Comparison of ENCODE assay signal across 8 cellular contexts in the genomic region with DNA sequence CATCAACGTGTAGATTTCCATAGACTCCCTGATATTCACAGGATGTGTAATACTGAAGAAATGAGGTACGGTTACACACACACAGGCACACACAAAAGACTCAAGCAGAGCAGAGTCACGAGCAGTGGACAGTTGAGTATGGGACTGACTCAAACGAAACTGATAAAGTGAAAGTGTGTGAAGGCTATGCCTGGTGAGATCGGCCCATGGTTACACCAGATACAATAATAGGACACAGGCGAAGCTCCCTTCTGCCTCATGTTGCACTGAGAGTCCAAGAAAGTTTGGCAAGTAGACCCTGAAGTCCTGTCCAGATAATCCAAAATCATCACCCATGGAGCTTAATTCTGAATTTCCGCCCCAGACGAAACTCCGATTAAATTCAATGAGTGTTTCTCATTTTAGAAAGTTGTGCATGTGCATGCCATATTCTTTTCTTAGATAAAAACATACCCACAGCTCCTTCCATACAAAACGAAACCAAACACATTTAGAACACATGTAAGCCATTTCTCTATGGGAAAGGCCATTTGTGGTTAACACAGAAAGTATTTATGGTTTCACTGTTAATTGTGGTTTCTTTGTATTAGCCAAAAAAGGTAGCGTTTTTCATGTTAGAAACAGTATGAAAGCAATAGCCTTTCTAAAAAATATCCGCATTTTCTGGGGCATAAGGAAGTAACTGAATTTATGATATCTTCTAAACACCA.
DNase-seq lines count a peak whose midpoint lies in the region; ATAC-seq and TF ChIP-seq lines count a peak whose summit lies in the region.

No MANE protein-coding gene starts in this region.

- H3K36me3 ChIP-seq in PC-3 (ENCODE audit: low read depth, low read length) (peaks cover 2% of the 10 kb centered on the region; the same call in 1 of the 2 replicates), osteoblast (ENCODE audit: insufficient read depth, low read length) (no peaks in the 10 kb centered on the region)

- no peaks in the 10 kb centered on the region for H3K27me3 ChIP-seq in PC-3 (ENCODE audit: low read length)
- H3K27me3 ChIP-seq in osteoblast (ENCODE audit: insufficient read depth, low read length) = no peaks in the 10 kb centered on the region

- ATAC-seq in stimulated activated naive CD8-positive, alpha-beta T cell treated with anti-CD3 and anti-CD28 coated beads, Interleukin-15, Interleukin-2, amounts not matched to agents 100 U/mL and 50 U/mL, for 24 hours = no peak
- peak; percentile 98 for ATAC-seq in HG02973 (IDR thresholded peaks at IDR 0.05; ENCODE audit: unreplicated experiment)
- no peak for ATAC-seq in PC-3

- no TSS peak for BruUV-seq in PC-3 (replicated peaks; lab: Mats Ljungman, UMichigan)
- no TSS peak for BruUV-seq in Calu3 (replicated peaks; lab: Mats Ljungman, UMichigan)

- CTCF ChIA-PET in PC-3 (lab: Charles Lee) = no interaction called here
- CTCF ChIA-PET in Calu3 (lab: Charles Lee) = no interaction called here

- no peaks in the 10 kb centered on the region for H4K20me1 ChIP-seq in PC-3 (ENCODE audit: low read length)
- no peaks in the 10 kb centered on the region for H4K20me1 ChIP-seq in osteoblast (ENCODE audit: insufficient read depth, low read length)

- no peaks in the 10 kb centered on the region for H3K36me3 Mint-ChIP-seq in stimulated activated naive CD8-positive, alpha-beta T cell treated with anti-CD3 and anti-CD28 coated beads, Interleukin-15, Interleukin-2, amounts not matched to agents 100 ng/mL and 50 ng/mL, for 24 hours (ENCODE audit: low read depth)
- no peaks in the 10 kb centered on the region for H3K36me3 Mint-ChIP-seq in Calu3 (ENCODE audit: insufficient read depth, unreplicated experiment)
- H3K36me3 Mint-ChIP-seq in activated T-helper 2 cell treated with anti-CD3 and anti-CD28 coated beads, Interferon-gamma antibody, Interleukin-2, Interleukin-4, amounts not matched to agents 10 μg/mL and 5 μg/mL and 100 μg/mL, durations not matched to agents 14 hours and 24 hours and 36 hours (ENCODE audit: low read depth) = no peaks in the 10 kb centered on the region

- no peaks in the 10 kb centered on the region for H3K9me2 ChIP-seq in PC-3 (replicated peaks; ENCODE audit: low read length)

- H3K79me2 ChIP-seq in PC-3 (ENCODE audit: low read length) (no peaks in the 10 kb centered on the region), osteoblast (ENCODE audit: insufficient read depth, low read length) (no peaks in the 10 kb centered on the region)

- H2AFZ ChIP-seq in PC-3 (ENCODE audit: low read length) (0 out of 2 replicates have a peak overlapping the region, but pooled peaks have one; percentile 9), osteoblast (ENCODE audit: low read length) (peak overlapping the region; percentile 92)

- POLR2A ChIA-PET in PC-3 (lab: Charles Lee; ENCODE audit: unreplicated experiment) = no interaction called here

- intact Hi-C loops in PC-3 (cut with micrococcal nuclease) (no loop called here), Calu3 (cut with micrococcal nuclease; ENCODE audit: unreplicated experiment) (loop anchor here (5.0 to 10.0 kb wide), 4 partner anchors 55 to 1115 kb away; no protein-coding TSS in a partner anchor)
- intact Hi-C loops in activated T-helper 2 cell treated with anti-CD3 and anti-CD28 coated beads, Interferon-gamma antibody, Interleukin-2, Interleukin-4, amounts not matched to agents 10 μg/mL and 5 μg/mL and 100 μg/mL, durations not matched to agents 14 hours and 24 hours and 36 hours (cut with micrococcal nuclease) = no loop called here

- peaks cover 40% of the 10 kb centered on the region for H3K27me3 Mint-ChIP-seq in stimulated activated naive CD8-positive, alpha-beta T cell treated with anti-CD3 and anti-CD28 coated beads, Interleukin-15, Interleukin-2, amounts not matched to agents 100 ng/mL and 50 ng/mL, for 24 hours
- H3K27me3 Mint-ChIP-seq in Calu3 (ENCODE audit: unreplicated experiment) = no peaks in the 10 kb centered on the region
- peaks cover 52% of the 10 kb centered on the region for H3K27me3 Mint-ChIP-seq in activated T-helper 2 cell treated with anti-CD3 and anti-CD28 coated beads, Interferon-gamma antibody, Interleukin-2, Interleukin-4, amounts not matched to agents 10 μg/mL and 5 μg/mL and 100 μg/mL, durations not matched to agents 14 hours and 24 hours and 36 hours (ENCODE audit: low read depth)

- no peak overlapping the region for H3K9ac ChIP-seq in PC-3 (ENCODE audit: low read length)

- no peak overlapping the region for H3K27ac Mint-ChIP-seq in stimulated activated naive CD8-positive, alpha-beta T cell treated with anti-CD3 and anti-CD28 coated beads, Interleukin-15, Interleukin-2, amounts not matched to agents 100 ng/mL and 50 ng/mL, for 24 hours
- H3K27ac Mint-ChIP-seq in Calu3 (ENCODE audit: unreplicated experiment) = no peak overlapping the region
- no peak overlapping the region for H3K27ac Mint-ChIP-seq in activated T-helper 2 cell treated with anti-CD3 and anti-CD28 coated beads, Interferon-gamma antibody, Interleukin-2, Interleukin-4, amounts not matched to agents 10 μg/mL and 5 μg/mL and 100 μg/mL, durations not matched to agents 14 hours and 24 hours and 36 hours

- no peaks in the 10 kb centered on the region for H3F3A ChIP-seq in PC-3 (ENCODE audit: low read length, unreplicated experiment)

- H3K4me3 Mint-ChIP-seq in stimulated activated naive CD8-positive, alpha-beta T cell treated with anti-CD3 and anti-CD28 coated beads, Interleukin-15, Interleukin-2, amounts not matched to agents 100 ng/mL and 50 ng/mL, for 24 hours = peak overlapping the region; percentile 31
- H3K4me3 Mint-ChIP-seq in Calu3 (ENCODE audit: low read depth, unreplicated experiment) = no peak overlapping the region
- no peak overlapping the region for H3K4me3 Mint-ChIP-seq in activated T-helper 2 cell treated with anti-CD3 and anti-CD28 coated beads, Interferon-gamma antibody, Interleukin-2, Interleukin-4, amounts not matched to agents 10 μg/mL and 5 μg/mL and 100 μg/mL, durations not matched to agents 14 hours and 24 hours and 36 hours (ENCODE audit: low read depth)

- H3K9me3 Mint-ChIP-seq in stimulated activated naive CD8-positive, alpha-beta T cell treated with anti-CD3 and anti-CD28 coated beads, Interleukin-15, Interleukin-2, amounts not matched to agents 100 ng/mL and 50 ng/mL, for 24 hours = no peaks in the 10 kb centered on the region
- H3K9me3 Mint-ChIP-seq in Calu3 (ENCODE audit: low read depth, unreplicated experiment) = no peaks in the 10 kb centered on the region
- H3K9me3 Mint-ChIP-seq in activated T-helper 2 cell treated with anti-CD3 and anti-CD28 coated beads, Interferon-gamma antibody, Interleukin-2, Interleukin-4, amounts not matched to agents 10 μg/mL and 5 μg/mL and 100 μg/mL, durations not matched to agents 14 hours and 24 hours and 36 hours = no peaks in the 10 kb centered on the region

- peaks cover 17% of the 10 kb centered on the region for H3K4me1 Mint-ChIP-seq in stimulated activated naive CD8-positive, alpha-beta T cell treated with anti-CD3 and anti-CD28 coated beads, Interleukin-15, Interleukin-2, amounts not matched to agents 100 ng/mL and 50 ng/mL, for 24 hours (ENCODE audit: low read depth)
- H3K4me1 Mint-ChIP-seq in Calu3 (ENCODE audit: low read depth, unreplicated experiment) = no peaks in the 10 kb centered on the region
- H3K4me1 Mint-ChIP-seq in activated T-helper 2 cell treated with anti-CD3 and anti-CD28 coated beads, Interferon-gamma antibody, Interleukin-2, Interleukin-4, amounts not matched to agents 10 μg/mL and 5 μg/mL and 100 μg/mL, durations not matched to agents 14 hours and 24 hours and 36 hours (ENCODE audit: low read depth) = peaks cover 8% of the 10 kb centered on the region

- TF ChIP-seq CTCF in PC-3 (conservative IDR thresholded peaks at IDR 0.05; ENCODE audit: low read depth, low read length) = no peak
- no peak for TF ChIP-seq CTCF in osteoblast (IDR thresholded peaks at IDR 0.05; ENCODE audit: extremely low read depth, low read depth, low read length)
- no peak for TF ChIP-seq CTCF in Calu3 (IDR thresholded peaks at IDR 0.05; ENCODE audit: unreplicated experiment)

- H3K27ac ChIP-seq in PC-3 (ENCODE audit: low read length) (no peak overlapping the region), osteoblast (ENCODE audit: low read depth, low read length) (peak overlapping the region; percentile 58)

- DNase-seq in stimulated activated naive CD8-positive, alpha-beta T cell treated with anti-CD3 and anti-CD28 coated beads, Interleukin-15, Interleukin-2, amounts not matched to agents 100 U/mL and 50 U/mL, for 24 hours = no peak
- DNase-seq in PC-3 (peak; percentile 3), osteoblast (ENCODE audit: insufficient read length, low spot score, missing footprints) (peak; percentile 65), Calu3 (no peak), NCI-H187 treated with DMSO at 0.1 percent for 48 hours (lab: John Stamatoyannopoulos, UW) (no peak)
- DNase-seq in activated T-helper 2 cell treated with anti-CD3 and anti-CD28 coated beads, Interferon-gamma antibody, Interleukin-2, Interleukin-4, amounts not matched to agents 10 μg/mL and 5 μg/mL and 100 μg/mL, durations not matched to agents 14 hours and 24 hours and 36 hours (ENCODE audit: low spot score) = no peak

- H3K4me1 ChIP-seq in PC-3 (ENCODE audit: insufficient read depth, low read length) (no peaks in the 10 kb centered on the region), osteoblast (ENCODE audit: insufficient read depth, low read length) (no peaks in the 10 kb centered on the region)

- peak overlapping the region; percentile 35 for H3K4me3 ChIP-seq in PC-3 (ENCODE audit: low read length)
- H3K4me3 ChIP-seq in osteoblast (ENCODE audit: insufficient read depth, low read length) = peak overlapping the region; percentile 70

- H3K4me2 ChIP-seq in PC-3 (ENCODE audit: low read length) = peak overlapping the region; percentile 41
- H3K4me2 ChIP-seq in osteoblast (ENCODE audit: insufficient read depth, low read length) = peak overlapping the region; percentile 84

- H3K9me3 ChIP-seq in PC-3 (ENCODE audit: low read length) (no peaks in the 10 kb centered on the region), osteoblast (ENCODE audit: low read depth, low read length) (no peaks in the 10 kb centered on the region)

Comparison
In these comparisons a context has a peak if more than half of its experiments do, and no peak if none do; other contexts are left out.
1. DNase-seq: peak in PC-3 (single experiment) and osteoblast (single experiment); none in stimulated activated naive CD8-positive, alpha-beta T cell treated with anti-CD3 and anti-CD28 coated beads, Interleukin-15, Interleukin-2, amounts not matched to agents 100 U/mL and 50 U/mL, for 24 hours (single experiment), Calu3 (single experiment), activated T-helper 2 cell treated with anti-CD3 and anti-CD28 coated beads, Interferon-gamma antibody, Interleukin-2, Interleukin-4, amounts not matched to agents 10 μg/mL and 5 μg/mL and 100 μg/mL, durations not matched to agents 14 hours and 24 hours and 36 hours (single experiment) and NCI-H187 treated with DMSO at 0.1 percent for 48 hours (single experiment).